ENCODE assay signal across 13 cellular contexts in the genomic region with DNA sequence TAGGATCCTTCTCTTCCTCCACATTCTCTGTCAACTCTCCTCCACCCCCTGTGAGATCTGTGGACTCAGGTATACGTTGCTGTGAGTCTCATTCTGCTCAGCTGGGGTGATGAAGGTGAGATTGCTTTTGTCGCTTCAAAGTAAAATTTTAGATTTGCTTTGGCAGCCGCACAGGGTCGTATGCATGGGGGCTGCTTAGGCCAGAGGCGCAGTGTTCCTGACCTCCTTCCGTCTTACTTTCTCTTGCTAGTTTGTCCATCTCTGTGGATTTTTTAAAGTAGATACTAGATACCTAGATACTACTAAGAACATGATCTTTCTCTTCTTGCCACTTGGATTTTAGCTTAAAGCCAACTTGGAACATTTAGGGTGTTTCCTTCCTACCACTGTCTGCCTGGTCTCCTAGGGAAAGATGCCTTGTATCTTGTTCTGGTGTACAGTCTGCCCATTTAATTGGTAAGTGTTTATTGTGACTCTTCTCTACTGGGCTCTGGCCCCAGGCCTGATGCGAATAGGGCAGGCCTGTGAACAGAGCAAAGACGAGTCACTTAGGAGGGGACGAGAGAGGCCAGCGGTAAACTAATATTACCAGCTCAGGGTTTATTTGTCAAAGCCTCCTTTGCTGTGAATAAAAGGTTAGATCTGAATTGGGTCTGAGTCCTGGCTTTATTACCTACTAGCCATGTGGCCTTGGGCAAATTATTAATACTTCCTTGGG. TPM values are rescaled to one million over a fixed set of nuclear protein-coding genes. Genes with fewer than 3 reads are reported as not detected.
DNase-seq lines count a peak whose midpoint lies in the region; ATAC-seq and TF ChIP-seq lines count a peak whose summit lies in the region.
"Had no signal": no experiment of that assay in that cellular context is flagged by ENCODE, and none has a peak within 500 bp of the region (broad histone marks: within the 10 kb centered on the region; RNA-seq: fewer than 3 reads in every experiment).

No MANE protein-coding gene starts in this region.

- BruUV-seq in Panc1 (replicated peaks; lab: Mats Ljungman, UMichigan) = no TSS peak

- H3K4me1 Mint-ChIP-seq in stimulated activated naive CD8-positive, alpha-beta T cell treated with anti-CD3 and anti-CD28 coated beads, Interleukin-15, Interleukin-2, amounts not matched to agents 100 ng/mL and 50 ng/mL, for 24 hours (ENCODE audit: low read depth) = peaks cover 92% of the 10 kb centered on the region

- H3K4me1 ChIP-seq in Panc1 (ENCODE audit: control insufficient read depth, insufficient read depth, low read length) (peaks cover 35% of the 10 kb centered on the region), right cardiac atrium (ENCODE audit: control insufficient read depth, insufficient read depth, low read length) (peaks cover 29% of the 10 kb centered on the region), left lung (peaks cover 17 to 95% of the 10 kb centered on the region in 2 donors)

- intact Hi-C loops in Panc1 (cut with micrococcal nuclease; ENCODE audit: unreplicated experiment) (no loop called here), right cardiac atrium (cut with DNase I) (no loop called here), left lung (cut with DNase I) (no loop called here)

- H3K27me3 Mint-ChIP-seq in stimulated activated naive CD8-positive, alpha-beta T cell treated with anti-CD3 and anti-CD28 coated beads, Interleukin-15, Interleukin-2, amounts not matched to agents 100 ng/mL and 50 ng/mL, for 24 hours = no peaks in the 10 kb centered on the region

- 76% methylated on average over 10 of the region's 10 CpGs for WGBS in right cardiac atrium

- no peak for DNase-seq in stimulated activated naive CD8-positive, alpha-beta T cell treated with anti-CD3 and anti-CD28 coated beads, Interleukin-15, Interleukin-2, amounts not matched to agents 100 U/mL and 50 U/mL, for 24 hours
- DNase-seq in Panc1 (ENCODE audit: low read depth, low spot score) (no peak), right cardiac atrium (no peak), left lung (no peak), GM03348 (ENCODE audit: low spot score) (no peak), foreskin fibroblast (no peak)
- DNase-seq: caudate nucleus, DMS 273 treated with DMSO at 0.1 percent for 48 hours had no signal

- H3K9me3 ChIP-seq in Panc1 (ENCODE audit: control insufficient read depth, insufficient read depth, low read depth, low read length) (no peaks in the 10 kb centered on the region), right cardiac atrium (ENCODE audit: control insufficient read depth, low read length) (no peaks in the 10 kb centered on the region), left lung (no peaks in the 10 kb centered on the region)

- no peaks in the 10 kb centered on the region for H3K27me3 ChIP-seq in Panc1 (ENCODE audit: control insufficient read depth, insufficient read depth, low read length)
- no peaks in the 10 kb centered on the region for H3K27me3 ChIP-seq in right cardiac atrium (ENCODE audit: control insufficient read depth, insufficient read depth)
- H3K27me3 ChIP-seq in left lung = no peaks in the 10 kb centered on the region

- H3K36me3 ChIP-seq in Panc1 (ENCODE audit: control insufficient read depth, insufficient read depth, low read length) (no peaks in the 10 kb centered on the region), left lung (no peaks in the 10 kb centered on the region)

- H3K27ac ChIP-seq in Panc1 (ENCODE audit: low read length) (peak overlapping the region; percentile 12; the same call in 1 of the 2 replicates), right cardiac atrium (ENCODE audit: low read length) (peak overlapping the region; percentile 25), left lung (peak overlapping the region in 1 of 2 donors; percentile 60)
- H3K27ac ChIP-seq: parathyroid adenoma, VCaP had no signal

- peak overlapping the region; percentile 63 for H3K27ac Mint-ChIP-seq in stimulated activated naive CD8-positive, alpha-beta T cell treated with anti-CD3 and anti-CD28 coated beads, Interleukin-15, Interleukin-2, amounts not matched to agents 100 ng/mL and 50 ng/mL, for 24 hours

- POLR2A ChIA-PET in Panc1 (lab: Charles Lee) = interaction anchor here (0.6 kb wide), 1 partner anchor 158 kb away, joined by 3 read pairs; no protein-coding TSS in a partner anchor

- in situ Hi-C loops in Panc1 (cut with HindIII; ENCODE audit: low pct_unique_long_range_greater_than_20kb, low sequenced_read_pairs) = no loop called here

- CTCF ChIA-PET in Panc1 (lab: Charles Lee) = no interaction called here

- H3K36me3 Mint-ChIP-seq in stimulated activated naive CD8-positive, alpha-beta T cell treated with anti-CD3 and anti-CD28 coated beads, Interleukin-15, Interleukin-2, amounts not matched to agents 100 ng/mL and 50 ng/mL, for 24 hours (ENCODE audit: low read depth) = peaks cover 6% of the 10 kb centered on the region

- no peak overlapping the region for H3K4me3 Mint-ChIP-seq in stimulated activated naive CD8-positive, alpha-beta T cell treated with anti-CD3 and anti-CD28 coated beads, Interleukin-15, Interleukin-2, amounts not matched to agents 100 ng/mL and 50 ng/mL, for 24 hours

- TF ChIP-seq CTCF in Panc1 (IDR thresholded peaks at IDR 0.05) (no peak), left lung (IDR thresholded peaks at IDR 0.05) (no peak), foreskin fibroblast (IDR thresholded peaks at IDR 0.05; ENCODE audit: low read depth, low read length) (no peak)

- ATAC-seq in stimulated activated naive CD8-positive, alpha-beta T cell treated with anti-CD3 and anti-CD28 coated beads, Interleukin-15, Interleukin-2, amounts not matched to agents 100 U/mL and 50 U/mL, for 24 hours = no peak
- no peak for ATAC-seq in Panc1
- ATAC-seq in right cardiac atrium = peak in 1 of 2 donors; percentile 11
- no peak for ATAC-seq in left lung
- no peak for ATAC-seq in GM18520 (IDR thresholded peaks at IDR 0.05; ENCODE audit: unreplicated experiment)

- H3K9me3 Mint-ChIP-seq in stimulated activated naive CD8-positive, alpha-beta T cell treated with anti-CD3 and anti-CD28 coated beads, Interleukin-15, Interleukin-2, amounts not matched to agents 100 ng/mL and 50 ng/mL, for 24 hours = no peaks in the 10 kb centered on the region

- no peak overlapping the region for H3K4me3 ChIP-seq in Panc1 (ENCODE audit: low read depth in 2 of 2, low read length in 2 of 2)
- H3K4me3 ChIP-seq in right cardiac atrium (ENCODE audit: low read length) = no peak overlapping the region
- H3K4me3 ChIP-seq in left lung = no peak overlapping the region
- no peak overlapping the region for H3K4me3 ChIP-seq in foreskin fibroblast (ENCODE audit: low read depth in 1 of 2, low read length in 2 of 2)

RNA-seq across cellular contexts. Expression of a gene that starts 32.0 kb away (rescaled TPM):
- total RNA-seq in Panc1 (2021; ENCODE audit: unreplicated experiment) = 72.4 TPM
- 52.2 TPM for polyA plus RNA-seq in Panc1 (2012; ENCODE audit: insufficient read length)
- total RNA-seq in right cardiac atrium = 100 to 1,000 TPM; 192 to 221 (median 216) TPM
- polyA plus RNA-seq in right cardiac atrium = 129 TPM
- total RNA-seq in left lung = 100 to 1,000 TPM in 1 of 2 donors, 10 to 100 TPM in 1; 92.2 to 113 TPM

RNA-seq across cellular contexts. Expression of a gene that starts 53.9 kb away (rescaled TPM):
- not detected for total RNA-seq in Panc1 (2021; ENCODE audit: unreplicated experiment)
- not detected for polyA plus RNA-seq in Panc1 (2012; ENCODE audit: insufficient read length)
- total RNA-seq in right cardiac atrium = not detected
- not detected for polyA plus RNA-seq in right cardiac atrium
- not detected for total RNA-seq in left lung
- total RNA-seq: NCI-H460 had no signal

RNA-seq across cellular contexts. Expression of a gene that starts 55.6 kb away (rescaled TPM):
- total RNA-seq in Panc1 (2021; ENCODE audit: unreplicated experiment) (not detected), right cardiac atrium (1 to 10 TPM in 3 of 4 donors, under 1 TPM in 1; 0.59 to 5.9 (median 1.3) TPM), left lung (1 to 10 TPM; 3.0 to 6.2 TPM)
- polyA plus RNA-seq in Panc1 (2012; ENCODE audit: insufficient read length) = not detected
- 0.75 TPM for polyA plus RNA-seq in right cardiac atrium
- total RNA-seq: NCI-H460 had no signal
